In genomic region chr3:49005998-49006397, GRCh38 we compare ENCODE assay signal across 1 cellular context.
TF ChIP-seq lines count a peak whose summit lies in the region.

No MANE protein-coding gene starts in this region.

TF ChIP-seq in GM12878, 131 proteins besides CTCF, POLR2A, EP300 and RAD21:
- TF ChIP-seq IKZF1 (conservative IDR thresholded peaks at IDR 0.05) (no peak), POLR2AphosphoS5 (IDR thresholded peaks at IDR 0.05; ENCODE audit: low read length) (no peak), RELB (IDR thresholded peaks at IDR 0.05; ENCODE audit: low read depth) (no peak), TCF3 (IDR thresholded peaks at IDR 0.05; ENCODE audit: borderline replicate concordance, insufficient read depth, low read depth, low read length) (no peak), HSF1 (IDR thresholded peaks at IDR 0.05; ENCODE audit: low read depth, low read length) (no peak), ETV6 (conservative IDR thresholded peaks at IDR 0.05 in 1 of 2, IDR thresholded peaks at IDR 0.05 in 1 of 2; ENCODE audit: borderline replicate concordance in 1 of 2, low read depth in 1 of 2) (no peak), MTA2 (IDR thresholded peaks at IDR 0.05; ENCODE audit: low read depth) (no peak), SREBF2 (IDR thresholded peaks at IDR 0.05; ENCODE audit: low read length) (no peak), MAX (IDR thresholded peaks at IDR 0.05; ENCODE audit: low read depth, low read length) (no peak), HDAC2 (IDR thresholded peaks at IDR 0.05) (no peak), MLLT1 (IDR thresholded peaks at IDR 0.05) (no peak)
TF ChIP-seq in GM12878: peak in this region for 0.
